In the genomic region with DNA sequence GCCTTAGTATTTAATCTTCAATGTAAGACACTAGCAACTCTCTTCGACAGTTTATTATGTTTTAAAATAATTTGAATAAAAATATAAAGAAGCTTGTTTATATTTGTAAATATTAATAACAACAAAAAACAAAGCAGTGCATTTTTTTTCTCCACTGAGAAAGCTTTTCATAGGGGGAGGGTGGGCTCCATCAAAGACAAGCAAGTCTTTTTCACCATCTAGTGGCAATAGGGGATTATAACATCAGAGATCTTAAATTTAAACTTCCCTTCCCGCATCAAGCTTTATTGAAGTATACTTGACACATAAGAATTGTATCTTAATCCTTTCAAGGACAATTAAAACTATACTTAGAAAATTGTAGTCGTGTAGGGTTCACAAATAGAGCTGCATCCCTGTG, we compare ENCODE assay signal across 9 cellular contexts. TPM values are rescaled to one million over a fixed set of nuclear protein-coding genes. Genes with fewer than 3 reads are reported as not detected.
A peak's percentile ranks its signal among the peaks of the same experiment; 100 is the strongest.
DNase-seq lines count a peak whose midpoint lies in the region; ATAC-seq and TF ChIP-seq lines count a peak whose summit lies in the region.
"Had no signal": no experiment of that assay in that cellular context is flagged by ENCODE, and none has a peak within 500 bp of the region (broad histone marks: within the 10 kb centered on the region; RNA-seq: fewer than 3 reads in every experiment).

No MANE protein-coding gene starts in this region.

- TF ChIP-seq CTCF in AG10803 (conservative IDR thresholded peaks at IDR 0.05; ENCODE audit: low read length) (peak; percentile 22), fibroblast of the aortic adventitia (IDR thresholded peaks at IDR 0.05; ENCODE audit: insufficient read depth, low read length) (peak; percentile 22), body of pancreas (IDR thresholded peaks at IDR 0.05) (no peak)

- ATAC-seq in GM18870 (IDR thresholded peaks at IDR 0.05; ENCODE audit: unreplicated experiment), result no peak
- ATAC-seq in GM21423 (IDR thresholded peaks at IDR 0.05; ENCODE audit: unreplicated experiment), result no peak
- ATAC-seq in body of pancreas, result no peak
- ATAC-seq in HG03342 (IDR thresholded peaks at IDR 0.05; ENCODE audit: unreplicated experiment), result no peak

- 51 to 56% methylated on average over 3 of the region's 3 CpGs for WGBS in body of pancreas, 2 donors

- intact Hi-C loops in body of pancreas (cut with DNase I), result no loop called here

- H3K36me3 ChIP-seq in body of pancreas (replicated peaks in 1 of 2; ENCODE audit: insufficient read depth in 1 of 2, low read depth in 2 of 2), result no peaks in the 10 kb centered on the region
- H3K36me3 ChIP-seq: right atrium auricular region had no signal

- no peak overlapping the region for H3K4me3 ChIP-seq in AG10803 (ENCODE audit: low read length)
- no peak overlapping the region for H3K4me3 ChIP-seq in fibroblast of the aortic adventitia (ENCODE audit: low read depth, low read length)
- no peak overlapping the region for H3K4me3 ChIP-seq in body of pancreas
- H3K4me3 ChIP-seq: right atrium auricular region had no signal

- H3K27me3 ChIP-seq in body of pancreas, result no peaks in the 10 kb centered on the region
- H3K27me3 ChIP-seq: right atrium auricular region had no signal

- no peaks in the 10 kb centered on the region for H3K4me1 ChIP-seq in body of pancreas
- H3K4me1 ChIP-seq: right atrium auricular region had no signal

- TF ChIP-seq POLR2A in body of pancreas (IDR thresholded peaks at IDR 0.05), result no peak

- H3K9me3 ChIP-seq in body of pancreas, result no peaks in the 10 kb centered on the region
- H3K9me3 ChIP-seq: right atrium auricular region had no signal

- DNase-seq in AG10803 (ENCODE audit: low read depth) (no peak), HT1080 (ENCODE audit: low read depth) (peak; percentile 32), OCI-M1 (lab: John Stamatoyannopoulos, UW) (peak; percentile 67), fibroblast of the aortic adventitia (ENCODE audit: low read depth) (peak; percentile 3), body of pancreas (no peak)

- no peak overlapping the region for H3K27ac ChIP-seq in body of pancreas
- H3K27ac ChIP-seq: right atrium auricular region had no signal

RNA-seq across cellular contexts. Expression of a gene that starts 9.3 kb away (rescaled TPM):
- not detected in 2 replicates for total RNA-seq in HT1080 (2014; rRNA removed; shearing (Covaris generic))
- not detected in 2 replicates for polyA plus RNA-seq in HT1080 (2015; cell fraction: cytosol; rRNA removed)
- not detected in 2 replicates for polyA plus RNA-seq in HT1080 (2015; cell fraction: nucleus; rRNA removed)
- not detected in 2 replicates for total RNA-seq in fibroblast of the aortic adventitia (ENCODE audit: low replicate concordance)
- total RNA-seq in body of pancreas, result not detected
- total RNA-seq: right atrium auricular region had no signal

RNA-seq across cellular contexts. Expression of a gene that starts 32.2 kb away (rescaled TPM):
- total RNA-seq in HT1080 (2014; rRNA removed; shearing (Covaris generic)), result not detected in 2 replicates
- not detected in 2 replicates for polyA plus RNA-seq in HT1080 (2015; cell fraction: cytosol; rRNA removed)
- not detected in 2 replicates for polyA plus RNA-seq in HT1080 (2015; cell fraction: nucleus; rRNA removed)
- total RNA-seq in fibroblast of the aortic adventitia (ENCODE audit: low replicate concordance) (not detected in 2 replicates), body of pancreas (not detected)
- total RNA-seq: right atrium auricular region had no signal

RNA-seq across cellular contexts. Expression of a gene that starts 41.8 kb away (rescaled TPM):
- total RNA-seq in HT1080 (2014; rRNA removed; shearing (Covaris generic)), result not detected in 2 replicates
- polyA plus RNA-seq in HT1080 (2015; cell fraction: cytosol; rRNA removed), result not detected in 2 replicates
- polyA plus RNA-seq in HT1080 (2015; cell fraction: nucleus; rRNA removed), result not detected in 2 replicates
- not detected in 2 replicates for total RNA-seq in fibroblast of the aortic adventitia (ENCODE audit: low replicate concordance)
- not detected for total RNA-seq in body of pancreas
- total RNA-seq: right atrium auricular region had no signal

Comparison
In these comparisons a context has a peak if more than half of its experiments do, and no peak if none do; other contexts are left out.
1. DNase-seq: peak in HT1080 (single experiment), OCI-M1 (single experiment) and fibroblast of the aortic adventitia (single experiment); none in AG10803 (single experiment) and body of pancreas (0 of 4).
2. CTCF ChIP-seq: peak in AG10803 (single experiment) and fibroblast of the aortic adventitia (single experiment); none in body of pancreas (0 of 7).